ENCODE assay signal across 8 cellular contexts in the genomic region with DNA sequence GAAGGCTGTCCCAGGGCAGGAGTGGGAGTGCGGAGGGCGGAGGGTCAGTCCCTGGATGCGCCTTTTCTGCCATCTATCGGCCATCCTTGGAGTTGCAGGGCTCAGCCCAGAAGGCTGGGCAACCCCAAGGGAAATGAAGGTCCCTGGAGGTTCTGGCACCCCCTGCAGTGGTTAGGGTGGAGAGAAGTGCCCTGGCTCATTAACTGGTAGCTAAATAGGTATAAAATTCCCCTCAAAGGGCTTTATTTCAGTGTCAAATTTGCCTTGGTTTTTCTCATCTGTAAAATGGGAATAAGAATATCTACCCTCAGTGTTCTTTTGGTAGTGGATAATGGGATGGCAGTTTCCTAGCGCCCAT. TPM values are rescaled to one million over a fixed set of nuclear protein-coding genes. Genes with fewer than 3 reads are reported as not detected.
DNase-seq lines count a peak whose midpoint lies in the region; ATAC-seq, FAIRE-seq and TF ChIP-seq lines count a peak whose summit lies in the region.

No MANE protein-coding gene starts in this region.

- peak overlapping the region; percentile 73 to 95 (median 86) for H3K4me3 Mint-ChIP-seq in IgD-negative memory B cell

- no peak for FAIRE-seq in pancreas (lab: Jason Lieb, UNC)

- H3K36me3 ChIP-seq in gastroesophageal sphincter (no peaks in the 10 kb centered on the region), pancreas (no peaks in the 10 kb centered on the region), upper lobe of left lung (no peaks in the 10 kb centered on the region)

- intact Hi-C loops in pancreas (cut with DNase I) = loop anchor here in 1 of 3 donors (2.0 kb wide), 1 partner anchor 67 kb away; no protein-coding TSS in a partner anchor

- ATAC-seq in GM19023 (IDR thresholded peaks at IDR 0.05; ENCODE audit: unreplicated experiment) (peak; percentile 67), gastroesophageal sphincter (peak; percentile 79), pancreas (peak; percentile 87 to 95 (median 94)), upper lobe of left lung (ENCODE audit: low FRiP score in 2 of 2) (peak; percentile 90 to 94)

- TF ChIP-seq EP300 in gastroesophageal sphincter (IDR thresholded peaks at IDR 0.05) (no peak), upper lobe of left lung (IDR thresholded peaks at IDR 0.05) (no peak)

- no peaks in the 10 kb centered on the region for H3K36me3 Mint-ChIP-seq in IgD-negative memory B cell

- peak overlapping the region; percentile 85 to 92 (median 88) for H3K27ac Mint-ChIP-seq in IgD-negative memory B cell

- peaks cover 3% of the 10 kb centered on the region for H3K27me3 Mint-ChIP-seq in IgD-negative memory B cell

- H3K4me3 ChIP-seq in gastroesophageal sphincter (no peak overlapping the region), pancreas (no peak overlapping the region), upper lobe of left lung (peak overlapping the region in 3 of 4 donors; percentile 7 to 31 (median 18))

- DNase-seq in AML-193 (lab: John Stamatoyannopoulos, UW) (peak; percentile 75 to 81), SHP77 treated with DMSO at 0.1 percent for 48 hours (lab: John Stamatoyannopoulos, UW) (peak; percentile 7), pancreas (peak; percentile 55 to 91 (median 80)), upper lobe of left lung (peak in 1 of 2 donors; percentile 80)
- peak; percentile 61 for DNase-seq in activated effector memory CD4-positive, alpha-beta T cell treated with Interleukin-2 at 50 U/mL for 16 hours

- no peaks in the 10 kb centered on the region for H3K27me3 ChIP-seq in gastroesophageal sphincter
- H3K27me3 ChIP-seq in pancreas = no peaks in the 10 kb centered on the region
- no peaks in the 10 kb centered on the region for H3K27me3 ChIP-seq in upper lobe of left lung

- TF ChIP-seq POLR2A in gastroesophageal sphincter (IDR thresholded peaks at IDR 0.05) = no peak
- TF ChIP-seq POLR2A in upper lobe of left lung (IDR thresholded peaks at IDR 0.05) = no peak

- peaks cover 13% of the 10 kb centered on the region in 3 donors for H3K4me1 Mint-ChIP-seq in IgD-negative memory B cell

- H3K9me3 ChIP-seq in gastroesophageal sphincter (no peaks in the 10 kb centered on the region), pancreas (no peaks in the 10 kb centered on the region), upper lobe of left lung (no peaks in the 10 kb centered on the region)

- no peak overlapping the region for H3K27ac ChIP-seq in gastroesophageal sphincter
- no peak overlapping the region for H3K27ac ChIP-seq in pancreas
- H3K27ac ChIP-seq in upper lobe of left lung = no peak overlapping the region

- 18 to 39% methylated on average over 2 to 5 of the region's 5 CpGs for WGBS in gastroesophageal sphincter (ENCODE audit: low coverage in 1 of 2), 2 donors
- WGBS in pancreas, 2 donors = 13 to 21% methylated on average over 5 of the region's 5 CpGs
- 16 to 18% methylated on average over 5 of the region's 5 CpGs for WGBS in upper lobe of left lung, 2 donors

- H3K4me1 ChIP-seq in gastroesophageal sphincter (peaks cover 0 to 10% (median 0%) of the 10 kb centered on the region in 3 donors), pancreas (no peaks in the 10 kb centered on the region), upper lobe of left lung (peaks cover 5 to 10% (median 7%) of the 10 kb centered on the region in 4 donors)

- TF ChIP-seq CTCF in gastroesophageal sphincter (IDR thresholded peaks at IDR 0.05) (peak; percentile 88 to 96 (median 92)), pancreas (IDR thresholded peaks at IDR 0.05) (peak; percentile 82 to 92 (median 83)), upper lobe of left lung (IDR thresholded peaks at IDR 0.05) (peak; percentile 86 to 96 (median 93))

- H3K9me3 Mint-ChIP-seq in IgD-negative memory B cell = no peaks in the 10 kb centered on the region

RNA-seq across cellular contexts. Expression of gene C17orf75, which starts 22.4 kb away (rescaled TPM):
- 9.6 TPM for polyA plus RNA-seq in IgD-negative memory B cell
- total RNA-seq in gastroesophageal sphincter = 10 to 100 TPM in 3 of 4 donors, 1 to 10 TPM in 1; 9.2 to 16.7 (median 13.2) TPM
- total RNA-seq in pancreas = 10 to 100 TPM in 2 of 6 donors, 1 to 10 TPM in 4; 6.3 to 13.4 (median 8.3) TPM
- 10 to 100 TPM in 1 of 2 donors, 1 to 10 TPM in 1; 8.2 to 17.5 TPM for polyA plus RNA-seq in pancreas
- 10 to 100 TPM in 4 of 6 donors, 1 to 10 TPM in 2; 4.7 to 17.8 (median 12.9) TPM for total RNA-seq in upper lobe of left lung

RNA-seq across cellular contexts. Expression of gene ZNF207, which starts 30.4 kb away (rescaled TPM):
- 141 TPM for polyA plus RNA-seq in IgD-negative memory B cell
- 100 to 1,000 TPM in 2 of 4 donors, 10 to 100 TPM in 2; 84.4 to 146 (median 99.0) TPM for total RNA-seq in gastroesophageal sphincter
- 10 to 100 TPM; 37.7 to 82.4 (median 51.3) TPM for total RNA-seq in pancreas
- polyA plus RNA-seq in pancreas = 10 to 100 TPM; 35.1 to 44.5 TPM
- 100 to 1,000 TPM; 102 to 159 (median 129) TPM for total RNA-seq in upper lobe of left lung

RNA-seq across cellular contexts. Expression of gene RHBDL3, which starts 53.9 kb away (rescaled TPM):
- polyA plus RNA-seq in IgD-negative memory B cell (not detected), pancreas (1 to 10 TPM in 1 of 2 donors, under 1 TPM in 1; 0.34 to 1.8 TPM)
- total RNA-seq in gastroesophageal sphincter (1 to 10 TPM in 3 of 4 donors, under 1 TPM in 1; 0.52 to 2.2 (median 1.5) TPM), pancreas (under 1 TPM; 0.12 to 0.75 (median 0.47) TPM), upper lobe of left lung (1 to 10 TPM in 1 of 6 donors, under 1 TPM in 1, not detected in 4; 0.47 to 1.2 TPM)

Comparison
In these comparisons a context has a peak if more than half of its experiments do, and no peak if none do; other contexts are left out.
1. H3K4me3 ChIP-seq: peak in upper lobe of left lung (3 of 4); none in gastroesophageal sphincter (0 of 2) and pancreas (0 of 4).
2. Peak in every context shown above with its lines, with median percentiles within 50 percentile points of each other: ATAC-seq and CTCF ChIP-seq.